In genomic region chr2:42569116-42569711, GRCh38 we compare ENCODE assay signal across 8 cellular contexts. TPM values are rescaled to one million over a fixed set of nuclear protein-coding genes. Genes with fewer than 3 reads are reported as not detected.
DNase-seq lines count a peak whose midpoint lies in the region; ATAC-seq, FAIRE-seq and TF ChIP-seq lines count a peak whose summit lies in the region.

No MANE protein-coding gene starts in this region.

- peak; percentile 12 for FAIRE-seq in HepG2 (lab: Jason Lieb, UNC)

- H3K9ac ChIP-seq in HepG2 (ENCODE audit: insufficient read depth, low read depth, low read length) = peak overlapping the region; percentile 81

- no peaks in the 10 kb centered on the region for H3K9me3 ChIP-seq in HepG2 (ENCODE audit: low read length)

- H2AFZ ChIP-seq in HepG2 (ENCODE audit: low read length) = no peak overlapping the region

- H3K4me1 ChIP-seq in HepG2 (ENCODE audit: insufficient read depth, low read length) = peaks cover 54% of the 10 kb centered on the region

- ATAC-seq in HG03442 (IDR thresholded peaks at IDR 0.05; ENCODE audit: unreplicated experiment) (peak; percentile 2), HepG2 (peak; percentile 25), HG03097 (IDR thresholded peaks at IDR 0.05; ENCODE audit: low FRiP score, unreplicated experiment) (no peak)

- H3K36me3 ChIP-seq in HepG2 (replicated peaks in 1 of 2; ENCODE audit: control insufficient read depth in 1 of 2, insufficient read depth in 2 of 2, low read length in 2 of 2) = peaks cover 0 to 4% of the 10 kb centered on the region in 2 experiments; a peak in 2 of 5 replicates

- H3K4me3 Mint-ChIP-seq in stimulated activated naive CD8-positive, alpha-beta T cell treated with anti-CD3 and anti-CD28 coated beads, Interleukin-15, Interleukin-2, amounts not matched to agents 100 ng/mL and 50 ng/mL, for 24 hours = peak overlapping the region; percentile 88

- TF ChIP-seq CTCF in coronary artery (IDR thresholded peaks at IDR 0.05) = no peak
- no peak for TF ChIP-seq CTCF in HepG2 (CRISPR knock-in tag; IDR thresholded peaks at IDR 0.05)

- peak in 1 of 2 experiments; percentile 52; a peak in 1 of 4 replicates for TF ChIP-seq POLR2A in HepG2 (IDR thresholded peaks at IDR 0.05; ENCODE audit: insufficient read depth in 1 of 2, low read depth in 2 of 2, low read length in 2 of 2)

- WGBS in HepG2 (ENCODE audit: low lambda C conversion rate) = 1% methylated on average over 14 of the region's 20 CpGs

- peak overlapping the region; percentile 82 for H3K4me2 ChIP-seq in HepG2 (ENCODE audit: low read depth, low read length)

- TF ChIP-seq EP300 in HepG2 (IDR thresholded peaks at IDR 0.05; ENCODE audit: low read depth in 2 of 2, low read length in 2 of 2) (no peak), HepG2 (CRISPR knock-in tag; IDR thresholded peaks at IDR 0.05; ENCODE audit: borderline replicate concordance) (no peak)

- POLR2A ChIA-PET in HepG2 (lab: Yijun Ruan, JAX) = interaction anchor here (0.6 to 1.1 kb wide), 9 partner anchors 8 to 70 kb away, joined by 3 to 6 read pairs (median 3); no protein-coding TSS in a partner anchor

- no peaks in the 10 kb centered on the region for H3K27me3 Mint-ChIP-seq in stimulated activated naive CD8-positive, alpha-beta T cell treated with anti-CD3 and anti-CD28 coated beads, Interleukin-15, Interleukin-2, amounts not matched to agents 100 ng/mL and 50 ng/mL, for 24 hours

- TF ChIP-seq RAD21 in HepG2 (CRISPR knock-in tag; IDR thresholded peaks at IDR 0.05) = no peak

- in situ Hi-C loops in SK-MEL-5 (cut with HindIII; ENCODE audit: low pct_unique_long_range_greater_than_20kb, low sequenced_read_pairs) (no loop called here), HepG2 (cut with HindIII; ENCODE audit: extremely low pct_ligation_motif_present, low pct_unique_long_range_greater_than_20kb) (no loop called here)

- no peaks in the 10 kb centered on the region for H4K20me1 ChIP-seq in HepG2 (ENCODE audit: insufficient read depth, low read length)

- CTCF ChIA-PET in HepG2 (lab: Yijun Ruan, JAX; ENCODE audit: low intra/inter-chr PET ratio, low total read pairs) = no interaction called here

- DNase-seq in NCI-H2107 treated with DMSO at 0.1 percent for 48 hours (lab: John Stamatoyannopoulos, UW; ENCODE audit: unreplicated experiment) (peak; percentile 15), NCI-H2107 (lab: John Stamatoyannopoulos, UW) (no peak), SK-MEL-5 (ENCODE audit: low read depth, low spot score) (peak; percentile 29), coronary artery (ENCODE audit: low spot score) (peak; percentile 52), HepG2 (ENCODE audit: low spot score) (peak; percentile 38)

- H3K36me3 Mint-ChIP-seq in stimulated activated naive CD8-positive, alpha-beta T cell treated with anti-CD3 and anti-CD28 coated beads, Interleukin-15, Interleukin-2, amounts not matched to agents 100 ng/mL and 50 ng/mL, for 24 hours (ENCODE audit: low read depth) = peaks cover 13% of the 10 kb centered on the region

- H3K4me1 Mint-ChIP-seq in stimulated activated naive CD8-positive, alpha-beta T cell treated with anti-CD3 and anti-CD28 coated beads, Interleukin-15, Interleukin-2, amounts not matched to agents 100 ng/mL and 50 ng/mL, for 24 hours (ENCODE audit: low read depth) = peaks cover 32% of the 10 kb centered on the region

- peak overlapping the region; percentile 94 for H3K27ac Mint-ChIP-seq in stimulated activated naive CD8-positive, alpha-beta T cell treated with anti-CD3 and anti-CD28 coated beads, Interleukin-15, Interleukin-2, amounts not matched to agents 100 ng/mL and 50 ng/mL, for 24 hours

- intact Hi-C loops in HepG2 (cut with micrococcal nuclease; ENCODE audit: unreplicated experiment) = loop anchor here (2.0 kb wide), 1 partner anchor 94 kb away; no protein-coding TSS in a partner anchor

- no peaks in the 10 kb centered on the region for H3K9me3 Mint-ChIP-seq in stimulated activated naive CD8-positive, alpha-beta T cell treated with anti-CD3 and anti-CD28 coated beads, Interleukin-15, Interleukin-2, amounts not matched to agents 100 ng/mL and 50 ng/mL, for 24 hours

- no peaks in the 10 kb centered on the region; a peak in 1 of 5 replicates for H3K27me3 ChIP-seq in HepG2 (ENCODE audit: control insufficient read depth in 1 of 2, insufficient read depth in 2 of 2, low read length in 2 of 2)

- H3K79me2 ChIP-seq in HepG2 (ENCODE audit: insufficient read depth, low read length) = peaks cover 25% of the 10 kb centered on the region

- H3K4me3 ChIP-seq in coronary artery = peak overlapping the region; percentile 97
- peak overlapping the region; percentile 74 to 95 (median 75) for H3K4me3 ChIP-seq in HepG2 (replicated peaks in 1 of 3; ENCODE audit: insufficient read depth in 1 of 3, low read depth in 2 of 3, low read length in 3 of 3)

- peak overlapping the region; percentile 89 to 91 for H3K27ac ChIP-seq in coronary artery
- H3K27ac ChIP-seq in HepG2 (ENCODE audit: extremely low read length, insufficient read depth, low read length) = peak overlapping the region; percentile 77

- BruUV-seq in HepG2 (replicated peaks; lab: Mats Ljungman, UMichigan) = no TSS peak

TF ChIP-seq in HepG2, 621 proteins besides CTCF, POLR2A, EP300 and RAD21 (continues in another document):
- 0 out of 2 replicates have a peak, but pooled peaks have one; percentile 30 for TF ChIP-seq ARNT2 (CRISPR knock-in tag; IDR thresholded peaks at IDR 0.05; ENCODE audit: low read depth)
- no peak for TF ChIP-seq SOX13 (IDR thresholded peaks at IDR 0.05)
- TF ChIP-seq SOX13 (CRISPR knock-in tag; conservative IDR thresholded peaks at IDR 0.05 in 1 of 2, IDR thresholded peaks at IDR 0.05 in 1 of 2) = 0 out of 4 replicates have a peak, but pooled peaks of 1 of the 2 experiments have one; percentile 40
- 0 out of 2 replicates have a peak, but pooled peaks have one; percentile 40 for TF ChIP-seq ARID4A (CRISPR knock-in tag; IDR thresholded peaks at IDR 0.05; ENCODE audit: borderline replicate concordance)
- no peak for TF ChIP-seq SALL2 (CRISPR knock-in tag; IDR thresholded peaks at IDR 0.05)
- peak; percentile 95 for TF ChIP-seq PCBP1 (IDR thresholded peaks at IDR 0.05; ENCODE audit: borderline replicate concordance, low read depth, low read length)
- TF ChIP-seq ZNF263 (CRISPR knock-in tag; IDR thresholded peaks at IDR 0.05) = peak; percentile 22; the same call in 1 of the 2 replicates
- 0 out of 2 replicates have a peak, but pooled peaks have one; percentile 9 for TF ChIP-seq SAP130 (CRISPR knock-in tag; IDR thresholded peaks at IDR 0.05; ENCODE audit: low read depth)
- no peak for TF ChIP-seq HCFC1 (IDR thresholded peaks at IDR 0.05; ENCODE audit: low read depth, low read length)

RNA-seq across cellular contexts. Expression of gene MTA3, which starts 0.8 kb away (rescaled TPM):
- 38.9 and 40.3 TPM in 2 replicates for total RNA-seq in SK-MEL-5 (2014; rRNA removed; shearing (Covaris generic))
- polyA plus RNA-seq in SK-MEL-5 (2015; cell fraction: cytosol; rRNA removed) = 27.4 and 28.9 TPM in 2 replicates
- 34.3 TPM in 2 replicates for polyA plus RNA-seq in SK-MEL-5 (2015; cell fraction: nucleus; rRNA removed)
- total RNA-seq in HepG2 (2016; rRNA removed; fragmentation: Illumina TruSeq; extraction: Trizol) = 48.8 and 57.6 TPM in 2 replicates
- total RNA-seq in HepG2 (2016; cell fraction: cytosol; rRNA removed; fragmentation: Illumina TruSeq; extraction: Trizol; ENCODE audit: low read depth) = 39.9 and 45.9 TPM in 2 replicates
- total RNA-seq in HepG2 (2016; cell fraction: insoluble cytoplasmic fraction; rRNA removed; fragmentation: Illumina TruSeq; extraction: Trizol) = 47.0 and 59.0 TPM in 2 replicates
- total RNA-seq in HepG2 (2016; cell fraction: membrane; rRNA removed; fragmentation: Illumina TruSeq; extraction: Trizol) = 58.3 and 61.7 TPM in 2 replicates
- total RNA-seq in HepG2 (2016; cell fraction: nucleus; rRNA removed; fragmentation: Illumina TruSeq; extraction: Trizol) = 43.8 and 50.9 TPM in 2 replicates
- polyA plus RNA-seq in HepG2 (2011; rRNA removed) = 63.9 and 77.8 TPM in 2 replicates
- polyA plus RNA-seq in HepG2 (2011; cell fraction: cytosol; rRNA removed) = 54.2 and 69.3 TPM in 2 replicates
- polyA plus RNA-seq in HepG2 (2011; cell fraction: nucleus; rRNA removed) = 41.4 and 43.8 TPM in 2 replicates
- 63.9 and 78.6 TPM in 2 replicates for polyA plus RNA-seq in HepG2 (2012)
- polyA plus RNA-seq in HepG2 (2016; cell fraction: cytosol; fragmentation: Illumina TruSeq; extraction: Trizol; ENCODE audit: low read depth) = 42.6 and 42.8 TPM in 2 replicates
- 97.1 and 99.3 TPM in 2 replicates for polyA plus RNA-seq in HepG2 (2016; cell fraction: insoluble cytoplasmic fraction; fragmentation: Illumina TruSeq; extraction: Trizol; ENCODE audit: low read depth)
- polyA plus RNA-seq in HepG2 (2016; cell fraction: membrane; fragmentation: Illumina TruSeq; extraction: Trizol; ENCODE audit: low read depth) = 64.5 and 75.8 TPM in 2 replicates
- polyA plus RNA-seq in HepG2 (2016; cell fraction: nucleus; fragmentation: Illumina TruSeq; extraction: Trizol; ENCODE audit: insufficient read depth, low read depth) = 77.8 and 83.9 TPM in 2 replicates
- polyA minus RNA-seq in HepG2 (2011; rRNA and poly(A)+ RNA removed; ENCODE audit: low replicate concordance) = 12.5 and 38.7 TPM in 2 replicates
- 31.0 and 41.1 TPM in 2 replicates for polyA minus RNA-seq in HepG2 (2011; cell fraction: cytosol; rRNA and poly(A)+ RNA removed)
- 85.1 and 103 TPM in 2 replicates for polyA minus RNA-seq in HepG2 (2011; cell fraction: nucleus; rRNA and poly(A)+ RNA removed)
